25 cellular contexts compared by ENCODE assay signal in genomic region chr17:1933875-1934715, GRCh38.
"Had no signal": no experiment of that assay in that cellular context is flagged by ENCODE, and none has a peak within 500 bp of the region (broad histone marks: within the 10 kb centered on the region; RNA-seq: fewer than 3 reads in every experiment).

No MANE protein-coding gene starts in this region.

- H3K4me1 Mint-ChIP-seq: naive B cell; stimulated activated effector memory CD8-positive, alpha-beta T cell treated with anti-CD3 and anti-CD28 coated beads, Interleukin-12 subunit alpha, Interleukin-12 subunit beta, amount 100 ng/mL, for 72 hours had no signal

- H3K27me3 ChIP-seq: pancreas, upper lobe of left lung, uterus had no signal

- H3K36me3 Mint-ChIP-seq: naive B cell; stimulated activated effector memory CD8-positive, alpha-beta T cell treated with anti-CD3 and anti-CD28 coated beads, Interleukin-12 subunit alpha, Interleukin-12 subunit beta, amount 100 ng/mL, for 72 hours had no signal

- H3K4me1 ChIP-seq: uterus had no signal

- H3K36me3 ChIP-seq: pancreas, upper lobe of left lung, uterus had no signal

- H3K27me3 Mint-ChIP-seq: progenitor cell of endocrine pancreas had no signal

- H3K9me3 ChIP-seq: pancreas, tibial artery, upper lobe of left lung, uterus had no signal

- H3K27ac ChIP-seq: pancreas, tibial artery, upper lobe of left lung, uterus had no signal

- DNase-seq: cerebellar nuclear complex; effector CD4-positive, alpha-beta T cell; endodermal cell; left colon; left ventricle myocardium superior; mesenchymal stem cell; midbrain; naive B cell; nephron progenitor cell; nucleus accumbens; pancreas; stimulated activated CD4-positive, alpha-beta T cell treated with anti-CD3 and anti-CD28 coated beads, Interleukin-4, amount 100 ng/mL, for 1 hour; stimulated activated CD8-positive, alpha-beta memory T cell treated with anti-CD3 and anti-CD28 coated beads, Interleukin-4, amount 100 ng/mL, for 48 hours; stimulated activated naive CD8-positive, alpha-beta T cell treated with anti-CD3 and anti-CD28 coated beads, Interleukin-15, Interleukin-2, amounts not matched to agents 100 U/mL and 50 U/mL, for 24 hours; tibial artery; uterus had no signal

- H3K4me3 Mint-ChIP-seq: dendritic cell treated with granulocyte-macrophage colony-stimulating factor and Interleukin-4, amounts not matched to agents 40 ng/mL and 50 ng/mL, for 4 days; endodermal cell; naive B cell; nephron progenitor cell; stimulated activated effector memory CD8-positive, alpha-beta T cell treated with anti-CD3 and anti-CD28 coated beads, Interleukin-12 subunit alpha, Interleukin-12 subunit beta, amount 100 ng/mL, for 72 hours had no signal

- FAIRE-seq: colon, endothelial cell of umbilical vein, frontal cortex, pancreas had no signal

- ATAC-seq: left colon; left ventricle myocardium superior; pancreas; right cardiac atrium; stimulated activated effector memory CD8-positive, alpha-beta T cell treated with anti-CD3 and anti-CD28 coated beads, Interleukin-12 subunit alpha, Interleukin-12 subunit beta, amount 100 ng/mL, for 72 hours; stimulated activated naive CD8-positive, alpha-beta T cell treated with anti-CD3 and anti-CD28 coated beads, Interleukin-15, Interleukin-2, amounts not matched to agents 100 U/mL and 50 U/mL, for 24 hours had no signal

- H3K27ac Mint-ChIP-seq: dendritic cell treated with granulocyte-macrophage colony-stimulating factor and Interleukin-4, amounts not matched to agents 40 ng/mL and 50 ng/mL, for 4 days; endodermal cell; nephron progenitor cell; progenitor cell of endocrine pancreas; stimulated activated effector memory CD8-positive, alpha-beta T cell treated with anti-CD3 and anti-CD28 coated beads, Interleukin-12 subunit alpha, Interleukin-12 subunit beta, amount 100 ng/mL, for 72 hours had no signal

- H3K9me3 Mint-ChIP-seq: dendritic cell treated with granulocyte-macrophage colony-stimulating factor and Interleukin-4, amounts not matched to agents 40 ng/mL and 50 ng/mL, for 4 days; endodermal cell; nephron progenitor cell; stimulated activated effector memory CD8-positive, alpha-beta T cell treated with anti-CD3 and anti-CD28 coated beads, Interleukin-12 subunit alpha, Interleukin-12 subunit beta, amount 100 ng/mL, for 72 hours had no signal

- H3K4me3 ChIP-seq: lung, pancreas, tibial artery, upper lobe of left lung, uterus had no signal
